Comparison of ENCODE assay signal across 20 cellular contexts in the genomic region with DNA sequence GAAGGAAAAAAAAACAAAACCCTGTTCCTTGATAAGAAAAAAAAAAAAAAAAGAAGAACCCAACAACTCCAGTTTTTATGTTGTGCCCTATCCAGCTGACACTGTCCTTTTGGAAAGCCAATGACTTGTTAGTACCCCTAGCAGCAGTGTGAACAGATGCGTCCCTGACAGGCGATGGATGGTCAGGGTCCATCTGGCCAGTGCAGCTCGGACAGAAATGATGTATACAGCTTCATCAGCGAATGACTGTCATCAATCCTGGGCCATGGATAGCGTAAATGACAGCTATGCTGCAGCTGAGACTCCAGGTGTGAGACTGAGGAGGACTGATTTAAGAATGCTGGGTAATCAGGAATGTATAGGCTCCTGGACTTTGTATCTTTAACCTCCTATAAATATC.
"Had no signal": no experiment of that assay in that cellular context is flagged by ENCODE, and none has a peak within 500 bp of the region (broad histone marks: within the 10 kb centered on the region; RNA-seq: fewer than 3 reads in every experiment).

No MANE protein-coding gene starts in this region.

- DNase-seq: dermis blood vessel endothelial cell; effector memory CD4-positive, alpha-beta T cell; foreskin keratinocyte; heart right ventricle; hippocampal formation; islet precursor cell; left ventricle myocardium superior; lower lobe of right lung; natural killer cell; stimulated activated CD4-positive, alpha-beta T cell treated with anti-CD3 and anti-CD28 coated beads, Interleukin-12 subunit alpha, Interleukin-12 subunit beta, amount 100 ng/mL, for 4 hours; stimulated activated CD4-positive, alpha-beta T cell treated with anti-CD3 and anti-CD28 coated beads, Interleukin-1b, Interleukin-23, amount 100 ng/mL, for 48 hours; stimulated activated CD4-positive, alpha-beta T cell treated with anti-CD3 and anti-CD28 coated beads, Interleukin-4, amount 100 ng/mL, for 1 hour; stimulated activated CD8-positive, alpha-beta memory T cell treated with anti-CD3 and anti-CD28 coated beads, Interleukin-4, amount 100 ng/mL, for 48 hours; stimulated activated naive CD4-positive, alpha-beta T cell treated with Interleukin-2 at 50 U/mL for 16 hours; substantia nigra; testis; tibial artery had no signal

- H3K36me3 Mint-ChIP-seq: natural killer cell, type B pancreatic cell had no signal

- H3K27ac Mint-ChIP-seq: natural killer cell, progenitor cell of endocrine pancreas, type B pancreatic cell had no signal

- H3K9me3 Mint-ChIP-seq: neural crest cell, type B pancreatic cell had no signal

- H3K4me1 Mint-ChIP-seq: natural killer cell had no signal

- H3K4me3 Mint-ChIP-seq: natural killer cell, neural crest cell, type B pancreatic cell had no signal
